10 cellular contexts compared by ENCODE assay signal in the genomic region with DNA sequence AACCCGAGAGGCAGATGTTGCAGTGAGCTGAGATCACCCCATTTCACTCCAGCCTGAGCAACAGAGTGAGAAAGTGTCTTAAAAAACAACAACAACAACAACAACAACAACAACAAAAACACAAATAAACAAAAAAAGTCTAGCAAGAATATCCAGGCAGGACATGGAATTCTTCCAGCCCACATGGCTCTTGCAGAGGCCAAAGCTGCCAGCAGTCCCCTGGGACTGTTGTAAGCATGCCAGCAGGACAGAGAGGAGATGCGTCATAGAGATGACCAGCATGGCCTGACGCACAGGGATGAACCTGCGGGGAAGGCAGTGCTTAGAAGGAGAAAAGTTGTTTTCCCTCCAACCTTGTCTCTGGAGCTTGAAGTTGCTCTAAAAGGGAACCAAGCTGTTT.
DNase-seq lines count a peak whose midpoint lies in the region; ATAC-seq, FAIRE-seq and TF ChIP-seq lines count a peak whose summit lies in the region.
"Had no signal": no experiment of that assay in that cellular context is flagged by ENCODE, and none has a peak within 500 bp of the region (broad histone marks: within the 10 kb centered on the region; RNA-seq: fewer than 3 reads in every experiment).

No MANE protein-coding gene starts in this region.

- no peak for TF ChIP-seq RAD21 in HepG2 (CRISPR knock-in tag; IDR thresholded peaks at IDR 0.05)

- TF ChIP-seq EP300 in HepG2 (IDR thresholded peaks at IDR 0.05; ENCODE audit: low read depth in 2 of 2, low read length in 2 of 2): no peak
- TF ChIP-seq EP300 in HepG2 (CRISPR knock-in tag; IDR thresholded peaks at IDR 0.05; ENCODE audit: borderline replicate concordance): no peak

- H3K4me1 ChIP-seq in HepG2 (ENCODE audit: insufficient read depth, low read length): peaks cover 8% of the 10 kb centered on the region

- H3K36me3 ChIP-seq in HepG2 (replicated peaks in 1 of 2; ENCODE audit: control insufficient read depth in 1 of 2, insufficient read depth in 2 of 2, low read length in 2 of 2): no peaks in the 10 kb centered on the region

- in situ Hi-C loops in HepG2 (cut with HindIII; ENCODE audit: extremely low pct_ligation_motif_present, low pct_unique_long_range_greater_than_20kb): no loop called here

- H3K9ac ChIP-seq in HepG2 (ENCODE audit: insufficient read depth, low read depth, low read length): no peak overlapping the region

- no peaks in the 10 kb centered on the region for H3K9me3 ChIP-seq in HepG2 (ENCODE audit: low read length)

- no peak overlapping the region for H3K27ac ChIP-seq in HepG2 (ENCODE audit: extremely low read length, insufficient read depth, low read length)

- POLR2A ChIA-PET in HepG2 (lab: Yijun Ruan, JAX): no interaction called here

- no peaks in the 10 kb centered on the region for H4K20me1 ChIP-seq in HepG2 (ENCODE audit: insufficient read depth, low read length)

- H3K27me3 ChIP-seq in HepG2 (ENCODE audit: control insufficient read depth in 1 of 2, insufficient read depth in 2 of 2, low read length in 2 of 2): no peaks in the 10 kb centered on the region; a peak in 1 of 5 replicates

- BruUV-seq in HepG2 (replicated peaks; lab: Mats Ljungman, UMichigan): no TSS peak

- no peak overlapping the region for H3K4me2 ChIP-seq in HepG2 (ENCODE audit: low read depth, low read length)

- no peak overlapping the region for H2AFZ ChIP-seq in HepG2 (ENCODE audit: low read length)

- no peaks in the 10 kb centered on the region for H3K79me2 ChIP-seq in HepG2 (ENCODE audit: insufficient read depth, low read length)

- H3K4me3 ChIP-seq in cardiac fibroblast (replicated peaks in 1 of 2; ENCODE audit: low read depth in 2 of 2, low read length in 2 of 2): no peak overlapping the region
- H3K4me3 ChIP-seq in HepG2 (replicated peaks in 1 of 3; ENCODE audit: insufficient read depth in 1 of 3, low read depth in 2 of 3, low read length in 3 of 3): no peak overlapping the region

- FAIRE-seq in HepG2 (lab: Jason Lieb, UNC): no peak

- TF ChIP-seq POLR2A in HepG2 (IDR thresholded peaks at IDR 0.05; ENCODE audit: insufficient read depth in 1 of 2, low read depth in 2 of 2, low read length in 2 of 2): no peak

- peak; percentile 71 for ATAC-seq in HepG2
- ATAC-seq in left colon: no peak

- TF ChIP-seq CTCF in cardiac fibroblast (IDR thresholded peaks at IDR 0.05; ENCODE audit: low read depth, low read length) (no peak), HepG2 (CRISPR knock-in tag; IDR thresholded peaks at IDR 0.05) (no peak)

- 25% methylated on average over 4 of the region's 4 CpGs for WGBS in HepG2 (ENCODE audit: low lambda C conversion rate)

- peak; percentile 49 for DNase-seq in HS-27A (ENCODE audit: low read depth)
- peak; percentile 93 to 98 for DNase-seq in cardiac fibroblast (ENCODE audit: low read depth in 2 of 2)
- DNase-seq in HepG2 (ENCODE audit: low spot score): no peak
- peak; percentile 59 for DNase-seq in superior temporal gyrus (ENCODE audit: extremely low spot score)
- DNase-seq in NCI-H82 treated with DMSO at 0.1 percent for 48 hours (lab: John Stamatoyannopoulos, UW; ENCODE audit: unreplicated experiment): no peak
- no peak for DNase-seq in cerebellar nuclear complex (lab: John Stamatoyannopoulos, UW)
- no peak for DNase-seq in NCI-H2196 treated with DMSO at 0.1 percent for 48 hours (lab: John Stamatoyannopoulos, UW; ENCODE audit: unreplicated experiment)
- no peak for DNase-seq in left colon
- DNase-seq: activated naive CD8-positive, alpha-beta T cell treated with anti-CD3 and anti-CD28 coated beads, Interleukin-2, amount 10 ng/mL, durations not matched to agents 7 days and 5 days; stimulated activated CD4-positive, alpha-beta T cell treated with anti-CD3 and anti-CD28 coated beads, Interleukin-4, amount 100 ng/mL, for 1 hour had no signal

- intact Hi-C loops in HepG2 (cut with micrococcal nuclease; ENCODE audit: unreplicated experiment): no loop called here
- intact Hi-C loops in left colon (cut with DNase I, micrococcal nuclease): no loop called here

- CTCF ChIA-PET in HepG2 (lab: Yijun Ruan, JAX; ENCODE audit: low intra/inter-chr PET ratio, low total read pairs): no interaction called here

TF ChIP-seq in HepG2, 621 proteins besides CTCF, POLR2A, EP300 and RAD21:
- TF ChIP-seq FOXP1 (IDR thresholded peaks at IDR 0.05) (peak; percentile 65; the same call in 1 of the 2 replicates), FOXP1 (CRISPR knock-in tag; IDR thresholded peaks at IDR 0.05) (no peak), STAT5B (CRISPR knock-in tag; IDR thresholded peaks at IDR 0.05) (no peak), ZNF17 (CRISPR knock-in tag; IDR thresholded peaks at IDR 0.05) (no peak), CREB1 (IDR thresholded peaks at IDR 0.05) (peak; percentile 21; the same call in 1 of the 2 replicates), CREB1 (CRISPR knock-in tag; IDR thresholded peaks at IDR 0.05) (no peak), FOXA3 (CRISPR knock-in tag; IDR thresholded peaks at IDR 0.05) (no peak)
- TF ChIP-seq, protein P1, sequence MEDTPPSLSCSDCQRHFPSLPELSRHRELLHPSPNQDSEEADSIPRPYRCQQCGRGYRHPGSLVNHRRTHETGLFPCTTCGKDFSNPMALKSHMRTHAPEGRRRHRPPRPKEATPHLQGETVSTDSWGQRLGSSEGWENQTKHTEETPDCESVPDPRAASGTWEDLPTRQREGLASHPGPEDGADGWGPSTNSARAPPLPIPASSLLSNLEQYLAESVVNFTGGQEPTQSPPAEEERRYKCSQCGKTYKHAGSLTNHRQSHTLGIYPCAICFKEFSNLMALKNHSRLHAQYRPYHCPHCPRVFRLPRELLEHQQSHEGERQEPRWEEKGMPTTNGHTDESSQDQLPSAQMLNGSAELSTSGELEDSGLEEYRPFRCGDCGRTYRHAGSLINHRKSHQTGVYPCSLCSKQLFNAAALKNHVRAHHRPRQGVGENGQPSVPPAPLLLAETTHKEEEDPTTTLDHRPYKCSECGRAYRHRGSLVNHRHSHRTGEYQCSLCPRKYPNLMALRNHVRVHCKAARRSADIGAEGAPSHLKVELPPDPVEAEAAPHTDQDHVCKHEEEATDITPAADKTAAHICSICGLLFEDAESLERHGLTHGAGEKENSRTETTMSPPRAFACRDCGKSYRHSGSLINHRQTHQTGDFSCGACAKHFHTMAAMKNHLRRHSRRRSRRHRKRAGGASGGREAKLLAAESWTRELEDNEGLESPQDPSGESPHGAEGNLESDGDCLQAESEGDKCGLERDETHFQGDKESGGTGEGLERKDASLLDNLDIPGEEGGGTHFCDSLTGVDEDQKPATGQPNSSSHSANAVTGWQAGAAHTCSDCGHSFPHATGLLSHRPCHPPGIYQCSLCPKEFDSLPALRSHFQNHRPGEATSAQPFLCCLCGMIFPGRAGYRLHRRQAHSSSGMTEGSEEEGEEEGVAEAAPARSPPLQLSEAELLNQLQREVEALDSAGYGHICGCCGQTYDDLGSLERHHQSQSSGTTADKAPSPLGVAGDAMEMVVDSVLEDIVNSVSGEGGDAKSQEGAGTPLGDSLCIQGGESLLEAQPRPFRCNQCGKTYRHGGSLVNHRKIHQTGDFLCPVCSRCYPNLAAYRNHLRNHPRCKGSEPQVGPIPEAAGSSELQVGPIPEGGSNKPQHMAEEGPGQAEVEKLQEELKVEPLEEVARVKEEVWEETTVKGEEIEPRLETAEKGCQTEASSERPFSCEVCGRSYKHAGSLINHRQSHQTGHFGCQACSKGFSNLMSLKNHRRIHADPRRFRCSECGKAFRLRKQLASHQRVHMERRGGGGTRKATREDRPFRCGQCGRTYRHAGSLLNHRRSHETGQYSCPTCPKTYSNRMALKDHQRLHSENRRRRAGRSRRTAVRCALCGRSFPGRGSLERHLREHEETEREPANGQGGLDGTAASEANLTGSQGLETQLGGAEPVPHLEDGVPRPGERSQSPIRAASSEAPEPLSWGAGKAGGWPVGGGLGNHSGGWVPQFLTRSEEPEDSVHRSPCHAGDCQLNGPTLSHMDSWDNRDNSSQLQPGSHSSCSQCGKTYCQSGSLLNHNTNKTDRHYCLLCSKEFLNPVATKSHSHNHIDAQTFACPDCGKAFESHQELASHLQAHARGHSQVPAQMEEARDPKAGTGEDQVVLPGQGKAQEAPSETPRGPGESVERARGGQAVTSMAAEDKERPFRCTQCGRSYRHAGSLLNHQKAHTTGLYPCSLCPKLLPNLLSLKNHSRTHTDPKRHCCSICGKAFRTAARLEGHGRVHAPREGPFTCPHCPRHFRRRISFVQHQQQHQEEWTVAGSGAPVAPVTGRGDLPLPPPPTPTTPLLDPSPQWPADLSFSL (CRISPR knock-in tag; IDR thresholded peaks at IDR 0.05): no peak

Comparison
In these comparisons a context has a peak if more than half of its experiments do, and no peak if none do; other contexts are left out.
1. DNase-seq: peak in HS-27A (single experiment), cardiac fibroblast (2 of 2) and superior temporal gyrus (single experiment); none in HepG2 (single experiment), NCI-H82 treated with DMSO at 0.1 percent for 48 hours (single experiment), cerebellar nuclear complex (0 of 2), NCI-H2196 treated with DMSO at 0.1 percent for 48 hours (single experiment) and left colon (0 of 2).